ENCODE assay signal across 11 cellular contexts in the genomic region with DNA sequence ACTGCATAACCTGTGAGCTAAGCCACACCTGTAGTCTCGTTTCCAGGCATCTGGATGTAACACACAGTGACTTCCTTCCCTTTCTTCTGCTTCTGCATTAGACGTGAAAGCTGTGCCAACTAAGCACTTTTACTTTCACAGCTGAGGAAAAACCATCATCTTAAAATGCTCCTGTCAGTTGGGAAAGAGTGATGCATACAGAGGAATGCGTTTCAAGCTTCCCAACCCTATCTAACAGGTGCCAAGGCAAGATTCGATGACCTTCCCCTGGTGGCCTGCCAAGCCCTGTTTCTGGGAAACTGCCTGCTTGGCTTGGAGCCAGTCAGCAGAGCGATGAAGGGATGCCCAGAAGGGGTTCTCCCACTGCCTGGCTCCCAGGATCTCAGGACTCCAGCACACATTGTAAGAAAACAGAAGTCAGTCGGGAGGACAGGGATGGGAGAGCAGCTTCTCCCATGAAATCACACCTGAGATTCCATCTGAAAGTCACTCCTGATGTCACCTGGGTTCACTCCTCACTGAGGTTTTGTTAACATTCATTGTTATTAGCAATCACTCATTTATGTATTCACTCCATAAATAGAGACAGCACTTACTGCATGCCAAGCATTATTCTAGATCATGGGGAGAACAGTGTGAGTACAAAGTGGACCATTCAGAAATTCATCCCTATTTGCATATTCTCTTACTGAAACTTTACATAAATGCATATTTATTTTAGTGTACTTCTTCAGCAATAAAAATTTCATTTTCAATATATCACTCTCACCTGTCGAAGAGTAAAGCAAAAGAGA.
DNase-seq lines count a peak whose midpoint lies in the region; ATAC-seq and TF ChIP-seq lines count a peak whose summit lies in the region.
"Had no signal": no experiment of that assay in that cellular context is flagged by ENCODE, and none has a peak within 500 bp of the region (broad histone marks: within the 10 kb centered on the region; RNA-seq: fewer than 3 reads in every experiment).

No MANE protein-coding gene starts in this region.

- H3K4me1 Mint-ChIP-seq in activated CD4-positive, alpha-beta memory T cell treated with anti-CD3 and anti-CD28 coated beads for 36 hours (ENCODE audit: low read depth) = no peaks in the 10 kb centered on the region
- H3K4me1 Mint-ChIP-seq: central memory CD8-positive, alpha-beta T cell had no signal

- POLR2A ChIA-PET in HEK293 (lab: Yijun Ruan, JAX) = no interaction called here
- POLR2A ChIA-PET in activated CD4-positive, alpha-beta memory T cell treated with anti-CD3 and anti-CD28 coated beads for 36 hours (lab: Charles Lee) = no interaction called here

- no peak overlapping the region for H3K4me3 Mint-ChIP-seq in activated CD4-positive, alpha-beta memory T cell treated with anti-CD3 and anti-CD28 coated beads for 36 hours
- H3K4me3 Mint-ChIP-seq: central memory CD8-positive, alpha-beta T cell had no signal

- 22 to 28% (median 26%) methylated on average over 7 of the region's 7 CpGs for WGBS in heart left ventricle, 4 donors
- 21 to 25% methylated on average over 7 of the region's 7 CpGs for WGBS in sigmoid colon, 2 donors
- 23 to 25% methylated on average over 7 of the region's 7 CpGs for WGBS in lower leg skin, 2 donors

- intact Hi-C loops in heart left ventricle (cut with DNase I) = loop anchor here in 3 of 10 donors (5.0 kb wide), 2 partner anchors 42 to 112 kb away; no protein-coding TSS in a partner anchor
- intact Hi-C loops in sigmoid colon (cut with DNase I) = loop anchor here (5.0 kb wide), 1 partner anchor 112 kb away; no protein-coding TSS in a partner anchor
- intact Hi-C loops in activated CD4-positive, alpha-beta memory T cell treated with anti-CD3 and anti-CD28 coated beads for 36 hours (cut with micrococcal nuclease) = no loop called here
- intact Hi-C loops in lower leg skin (cut with DNase I; ENCODE audit: low total_unique reads) = no loop called here

- H3K9me3 ChIP-seq in HEK293 (ENCODE audit: control insufficient read depth, insufficient read depth, low read depth, low read length) (no peaks in the 10 kb centered on the region), heart left ventricle (no peaks in the 10 kb centered on the region), sigmoid colon (no peaks in the 10 kb centered on the region)

- peaks cover 15% of the 10 kb centered on the region for H3K27me3 Mint-ChIP-seq in activated CD4-positive, alpha-beta memory T cell treated with anti-CD3 and anti-CD28 coated beads for 36 hours

- TF ChIP-seq POLR2A in heart left ventricle (IDR thresholded peaks at IDR 0.05) (no peak), sigmoid colon (IDR thresholded peaks at IDR 0.05) (no peak), lower leg skin (IDR thresholded peaks at IDR 0.05) (no peak)

- no peaks in the 10 kb centered on the region for H3K27me3 ChIP-seq in heart left ventricle
- no peaks in the 10 kb centered on the region for H3K27me3 ChIP-seq in sigmoid colon

- H3K36me3 ChIP-seq in HEK293 (ENCODE audit: control insufficient read depth in 2 of 2, insufficient read depth in 1 of 2, low read length in 2 of 2) (no peaks in the 10 kb centered on the region), heart left ventricle (peaks cover 0 to 6% (median 0%) of the 10 kb centered on the region in 9 donors), sigmoid colon (no peaks in the 10 kb centered on the region)

- H3K4me3 ChIP-seq in HEK293 (ENCODE audit: low read depth, low read length) = no peak overlapping the region
- H3K4me3 ChIP-seq in heart left ventricle = no peak overlapping the region
- peak overlapping the region in 2 of 4 donors; percentile 1 to 12 for H3K4me3 ChIP-seq in sigmoid colon
- no peak overlapping the region for H3K4me3 ChIP-seq in lower leg skin (ENCODE audit: low read depth, poor library complexity, severe bottlenecking)
- H3K4me3 ChIP-seq: GM12878, SK-N-MC had no signal

- no peaks in the 10 kb centered on the region for H3K36me3 Mint-ChIP-seq in activated CD4-positive, alpha-beta memory T cell treated with anti-CD3 and anti-CD28 coated beads for 36 hours

- ATAC-seq in heart left ventricle = peak; percentile 47 to 78 (median 73)
- ATAC-seq: GM12878 had no signal

- TF ChIP-seq CTCF in HEK293 (tag by site-specific recombination; IDR thresholded peaks at IDR 0.05) (no peak; the same call in 1 of the 2 replicates), VCaP (conservative IDR thresholded peaks at IDR 0.05) (no peak), heart left ventricle (IDR thresholded peaks at IDR 0.05) (no peak), sigmoid colon (IDR thresholded peaks at IDR 0.05) (no peak), lower leg skin (IDR thresholded peaks at IDR 0.05) (no peak)

- CTCF ChIA-PET in HEK293 (lab: Yijun Ruan, JAX) = no interaction called here
- CTCF ChIA-PET in activated CD4-positive, alpha-beta memory T cell treated with anti-CD3 and anti-CD28 coated beads for 36 hours (lab: Charles Lee) = no interaction called here

- no peak overlapping the region for H3K27ac Mint-ChIP-seq in activated CD4-positive, alpha-beta memory T cell treated with anti-CD3 and anti-CD28 coated beads for 36 hours

- TF ChIP-seq EP300 in sigmoid colon (IDR thresholded peaks at IDR 0.05) = no peak

- no peaks in the 10 kb centered on the region for H3K4me1 ChIP-seq in HEK293 (ENCODE audit: control insufficient read depth, insufficient read depth, low read length)
- H3K4me1 ChIP-seq in heart left ventricle = peaks cover 0 to 27% (median 19%) of the 10 kb centered on the region in 12 donors
- peaks cover 3 to 30% (median 25%) of the 10 kb centered on the region in 4 donors for H3K4me1 ChIP-seq in sigmoid colon

- no peak overlapping the region for H3K27ac ChIP-seq in HEK293 (ENCODE audit: extremely low read depth, low read depth, low read length)
- H3K27ac ChIP-seq in VCaP = peak overlapping the region; percentile 7; the same call in 1 of the 2 replicates
- peak overlapping the region in 9 of 12 donors; percentile 28 to 70 (median 49) for H3K27ac ChIP-seq in heart left ventricle
- peak overlapping the region; percentile 62 to 76 (median 68) for H3K27ac ChIP-seq in sigmoid colon
- H3K27ac ChIP-seq: SK-N-MC had no signal

- H3K9me3 Mint-ChIP-seq in activated CD4-positive, alpha-beta memory T cell treated with anti-CD3 and anti-CD28 coated beads for 36 hours = no peaks in the 10 kb centered on the region
- H3K9me3 Mint-ChIP-seq: central memory CD8-positive, alpha-beta T cell had no signal

- DNase-seq in heart left ventricle (peak; percentile 44 to 75 (median 62)), sigmoid colon (peak; percentile 70), lower leg skin (ENCODE audit: low spot score in 2 of 2) (no peak), germinal center (ENCODE audit: low spot score) (no peak), middle frontal gyrus (ENCODE audit: extremely low spot score, low spot score) (no peak)
- no peak for DNase-seq in activated CD4-positive, alpha-beta memory T cell treated with anti-CD3 and anti-CD28 coated beads for 36 hours

TF ChIP-seq in HEK293, 187 proteins besides CTCF, POLR2A, EP300 and RAD21 (continues in another document):
- TF ChIP-seq KLF16 (tag by site-specific recombination; IDR thresholded peaks at IDR 0.05) (no peak), ZNF571 (tag by site-specific recombination; IDR thresholded peaks at IDR 0.05) (no peak), ZNF398 (tag by site-specific recombination; IDR thresholded peaks at IDR 0.05) (no peak), BCL11B (tag by site-specific recombination; IDR thresholded peaks at IDR 0.05; ENCODE audit: low read depth) (no peak), PRDM10 (tag by site-specific recombination; IDR thresholded peaks at IDR 0.05) (peak; percentile 36), ZFP37 (tag by site-specific recombination; IDR thresholded peaks at IDR 0.05) (peak; percentile 58; the same call in 1 of the 2 replicates), ZNF211 (tag by site-specific recombination; IDR thresholded peaks at IDR 0.05; ENCODE audit: low read depth) (no peak), SCRT1 (tag by site-specific recombination; IDR thresholded peaks at IDR 0.05; ENCODE audit: borderline replicate concordance) (peak; percentile 71)

Comparison
In these comparisons a context has a peak if more than half of its experiments do, and no peak if none do; other contexts are left out.
1. DNase-seq: peak in heart left ventricle (5 of 5) and sigmoid colon (single experiment); none in activated CD4-positive, alpha-beta memory T cell treated with anti-CD3 and anti-CD28 coated beads for 36 hours (single experiment), lower leg skin (0 of 2), germinal center (single experiment) and middle frontal gyrus (single experiment).